Comparison of ENCODE assay signal across 8 cellular contexts in genomic region chr9:128421474-128422010, GRCh38. TPM values are rescaled to one million over a fixed set of nuclear protein-coding genes. Genes with fewer than 3 reads are reported as not detected.
DNase-seq lines count a peak whose midpoint lies in the region; ATAC-seq and TF ChIP-seq lines count a peak whose summit lies in the region.

No MANE protein-coding gene starts in this region.

- no peaks in the 10 kb centered on the region for H3K9me3 Mint-ChIP-seq in natural killer cell

- H3K27me3 ChIP-seq in duodenal mucosa (ENCODE audit: control insufficient read depth in 1 of 2, insufficient read depth in 2 of 2, low read length in 2 of 2), result peaks cover 11 to 14% of the 10 kb centered on the region in 2 donors

- DNase-seq in AG10803 (ENCODE audit: low read depth) (peak; percentile 69), MV-4-11 (lab: John Stamatoyannopoulos, UW) (peak; percentile 44), natural killer cell (peak; percentile 24), NCI-H1694 treated with DMSO at 0.1 percent for 48 hours (lab: John Stamatoyannopoulos, UW) (no peak), head of caudate nucleus (no peak), superior temporal gyrus (ENCODE audit: extremely low spot score) (no peak)

- TF ChIP-seq CTCF in AG10803 (conservative IDR thresholded peaks at IDR 0.05; ENCODE audit: low read length), result no peak
- no peak for TF ChIP-seq CTCF in natural killer cell (IDR thresholded peaks at IDR 0.05)

- intact Hi-C loops in natural killer cell (cut with micrococcal nuclease), result no loop called here
- intact Hi-C loops in head of caudate nucleus (cut with DNase I), result loop anchor here (10.0 kb wide), 1 partner anchor 147 kb away; the partner anchor contains the start of genes GOLGA2 and SWI5

- H3K4me3 ChIP-seq in AG10803 (ENCODE audit: low read length), result peak overlapping the region; percentile 92
- H3K4me3 ChIP-seq in duodenal mucosa (ENCODE audit: low read depth in 1 of 2, low read length in 2 of 2), result peak overlapping the region; percentile 67 to 71

- peak in 1 of 3 donors; percentile 6 for ATAC-seq in natural killer cell
- ATAC-seq in HG02884 (IDR thresholded peaks at IDR 0.05; ENCODE audit: unreplicated experiment), result no peak

- H3K36me3 Mint-ChIP-seq in natural killer cell, result no peaks in the 10 kb centered on the region

- H3K27ac ChIP-seq in duodenal mucosa (ENCODE audit: low read depth, low read length), result no peak overlapping the region

- H3K4me1 ChIP-seq in duodenal mucosa (ENCODE audit: control insufficient read depth in 1 of 2, insufficient read depth in 2 of 2, low read length in 2 of 2), result peaks cover 6 to 15% of the 10 kb centered on the region in 2 donors

- peak overlapping the region; percentile 43 to 51 for H3K9ac ChIP-seq in duodenal mucosa (ENCODE audit: low read depth in 1 of 2, low read length in 2 of 2)

- peak overlapping the region in 1 of 2 donors; percentile 66 for H3K27ac Mint-ChIP-seq in natural killer cell

- peaks cover 0 to under 1% of the 10 kb centered on the region in 2 donors for H3K27me3 Mint-ChIP-seq in natural killer cell (ENCODE audit: low read depth in 2 of 2)

- H3K36me3 ChIP-seq in duodenal mucosa (ENCODE audit: control insufficient read depth in 1 of 2, insufficient read depth in 2 of 2, low read length in 2 of 2), result no peaks in the 10 kb centered on the region

- H3K9me3 ChIP-seq in duodenal mucosa (ENCODE audit: control insufficient read depth in 1 of 2, low read length in 2 of 2), result no peaks in the 10 kb centered on the region

- H3K4me1 Mint-ChIP-seq in natural killer cell, result peaks cover 0 to 33% of the 10 kb centered on the region in 2 donors

- H3K4me3 Mint-ChIP-seq in natural killer cell, result peak overlapping the region; percentile 81

RNA-seq across cellular contexts. Expression of gene CERCAM, which starts 0.9 kb away (rescaled TPM):
- total RNA-seq in natural killer cell, result 10 to 100 TPM; 11.5 to 29.6 (median 24.2) TPM

RNA-seq across cellular contexts. Expression of gene ODF2, which starts 34.3 kb away (rescaled TPM):
- total RNA-seq in natural killer cell, result 10 to 100 TPM; 36.4 to 44.4 (median 37.5) TPM

RNA-seq across cellular contexts. Expression of gene URM1, which starts 50.4 kb away (rescaled TPM):
- 10 to 100 TPM; 39.4 to 47.8 (median 46.7) TPM for total RNA-seq in natural killer cell

Comparison
In these comparisons a context has a peak if more than half of its experiments do, and no peak if none do; other contexts are left out.
1. DNase-seq: peak in AG10803 (single experiment), MV-4-11 (single experiment) and natural killer cell (single experiment); none in NCI-H1694 treated with DMSO at 0.1 percent for 48 hours (single experiment), head of caudate nucleus (0 of 42) and superior temporal gyrus (single experiment).